Comparison of ENCODE assay signal across 1 cellular context in genomic region chr11:126211236-126212088, GRCh38.
TF ChIP-seq lines count a peak whose summit lies in the region.

TSS of gene FAM118B (plus strand) at chr11:126211782. CDS start at chr11:126235002, 23,220 bp downstream.
TSS of gene RPUSD4 (minus strand) at chr11:126211650. CDS start at chr11:126211638, 12 bp downstream.

TF ChIP-seq in HepG2, 621 proteins besides CTCF, POLR2A, EP300 and RAD21 (continued from another document and continues in another):
- TF ChIP-seq KAT8 (CRISPR knock-in tag; IDR thresholded peaks at IDR 0.05), result peak; percentile 93
- no peak for TF ChIP-seq SIX1 (CRISPR knock-in tag; IDR thresholded peaks at IDR 0.05; ENCODE audit: borderline replicate concordance)
- peak; percentile 52 for TF ChIP-seq TBL1XR1 (IDR thresholded peaks at IDR 0.05; ENCODE audit: borderline replicate concordance, low read length, partially characterized antibody)
- no peak for TF ChIP-seq RFX3 (CRISPR knock-in tag; IDR thresholded peaks at IDR 0.05)
- TF ChIP-seq ARNTL (CRISPR knock-in tag; IDR thresholded peaks at IDR 0.05), result peak; percentile 96
- TF ChIP-seq ZNF337 (CRISPR knock-in tag; IDR thresholded peaks at IDR 0.05; ENCODE audit: borderline replicate concordance, low read depth), result no peak
- no peak for TF ChIP-seq TEAD2 (CRISPR knock-in tag; IDR thresholded peaks at IDR 0.05)
- TF ChIP-seq CHD2 (IDR thresholded peaks at IDR 0.05; ENCODE audit: low read depth, low read length), result no peak
- TF ChIP-seq MAZ (IDR thresholded peaks at IDR 0.05; ENCODE audit: borderline replicate concordance, low read depth, low read length), result no peak
- peak; percentile 29; the same call in 1 of the 2 replicates for TF ChIP-seq MAZ (CRISPR knock-in tag; IDR thresholded peaks at IDR 0.05; ENCODE audit: low read depth)
- 0 out of 2 replicates have a peak, but pooled peaks have one; percentile 44 for TF ChIP-seq ETV5 (CRISPR knock-in tag; IDR thresholded peaks at IDR 0.05; ENCODE audit: borderline replicate concordance)
- TF ChIP-seq POLR2G (IDR thresholded peaks at IDR 0.05; ENCODE audit: low read depth, low read length), result peak; percentile 87
- no peak for TF ChIP-seq ZNF20 (CRISPR knock-in tag; IDR thresholded peaks at IDR 0.05)
- TF ChIP-seq CSRNP2 (CRISPR knock-in tag; conservative IDR thresholded peaks at IDR 0.05; ENCODE audit: low read depth), result no peak
- TF ChIP-seq ARID4A (CRISPR knock-in tag; IDR thresholded peaks at IDR 0.05; ENCODE audit: borderline replicate concordance), result peak; percentile 98
- no peak for TF ChIP-seq ETV6 (CRISPR knock-in tag; conservative IDR thresholded peaks at IDR 0.05)
- TF ChIP-seq PREB (CRISPR knock-in tag; IDR thresholded peaks at IDR 0.05), result no peak
- no peak for TF ChIP-seq ZNF10 (CRISPR knock-in tag; IDR thresholded peaks at IDR 0.05; ENCODE audit: borderline replicate concordance, low read depth)
- TF ChIP-seq SIX4 (CRISPR knock-in tag; IDR thresholded peaks at IDR 0.05), result 0 out of 2 replicates have a peak, but pooled peaks have one; percentile 41
- TF ChIP-seq ZNF512B (CRISPR knock-in tag; IDR thresholded peaks at IDR 0.05; ENCODE audit: borderline replicate concordance), result 0 out of 2 replicates have a peak, but pooled peaks have one; percentile 90
- peak; percentile 80; the same call in 1 of the 2 replicates for TF ChIP-seq ZNF574 (CRISPR knock-in tag; IDR thresholded peaks at IDR 0.05)
- no peak for TF ChIP-seq MAFF (IDR thresholded peaks at IDR 0.05; ENCODE audit: low read depth, low read length)
- TF ChIP-seq ZGPAT (CRISPR knock-in tag; IDR thresholded peaks at IDR 0.05), result peak; percentile 89
- 0 out of 2 replicates have a peak, but pooled peaks have one; percentile 40 for TF ChIP-seq ZIK1 (CRISPR knock-in tag; IDR thresholded peaks at IDR 0.05; ENCODE audit: borderline replicate concordance, low read depth)
- TF ChIP-seq EEA1 (CRISPR knock-in tag; IDR thresholded peaks at IDR 0.05; ENCODE audit: borderline replicate concordance), result no peak
- no peak for TF ChIP-seq ZNF660 (CRISPR knock-in tag; IDR thresholded peaks at IDR 0.05; ENCODE audit: borderline replicate concordance, low read depth)
- peak; percentile 70; the same call in 1 of the 2 replicates for TF ChIP-seq ZNF30 (CRISPR knock-in tag; IDR thresholded peaks at IDR 0.05)
- TF ChIP-seq ZBTB37 (CRISPR knock-in tag; IDR thresholded peaks at IDR 0.05), result no peak
- TF ChIP-seq KLF12 (CRISPR knock-in tag; IDR thresholded peaks at IDR 0.05; ENCODE audit: borderline replicate concordance), result peak; percentile 64; the same call in 1 of the 2 replicates
- no peak; the same call in 1 of the 2 replicates for TF ChIP-seq HOMEZ (CRISPR knock-in tag; IDR thresholded peaks at IDR 0.05; ENCODE audit: low read depth)
- TF ChIP-seq ATF1 (CRISPR knock-in tag; IDR thresholded peaks at IDR 0.05), result no peak
- peak; percentile 60; the same call in 1 of the 2 replicates for TF ChIP-seq ZNF724P (CRISPR knock-in tag; IDR thresholded peaks at IDR 0.05; ENCODE audit: borderline replicate concordance)
- no peak for TF ChIP-seq CEBPB (IDR thresholded peaks at IDR 0.05; ENCODE audit: borderline replicate concordance, low read depth, low read length)
- TF ChIP-seq KDM2A (CRISPR knock-in tag; IDR thresholded peaks at IDR 0.05; ENCODE audit: borderline replicate concordance, low read depth), result peak; percentile 87
- no peak for TF ChIP-seq MIER2 (CRISPR knock-in tag; IDR thresholded peaks at IDR 0.05)
- no peak for TF ChIP-seq KDM3A (CRISPR knock-in tag; IDR thresholded peaks at IDR 0.05; ENCODE audit: low read depth)
- no peak for TF ChIP-seq ZNF468 (CRISPR knock-in tag; IDR thresholded peaks at IDR 0.05)
- 0 out of 2 replicates have a peak, but pooled peaks have one; percentile 40 for TF ChIP-seq ZNF570 (CRISPR knock-in tag; IDR thresholded peaks at IDR 0.05; ENCODE audit: borderline replicate concordance)
- peak; percentile 93 for TF ChIP-seq MXD3 (CRISPR knock-in tag; IDR thresholded peaks at IDR 0.05)
- peak; percentile 48 for TF ChIP-seq JARID2 (CRISPR knock-in tag; IDR thresholded peaks at IDR 0.05; ENCODE audit: insufficient replicate concordance)
- no peak for TF ChIP-seq CCAR2 (optimal IDR thresholded peaks at IDR 0.05; ENCODE audit: low read depth, low read length)
- TF ChIP-seq EED (CRISPR knock-in tag; IDR thresholded peaks at IDR 0.05), result peak; percentile 46; the same call in 1 of the 2 replicates
- no peak for TF ChIP-seq ZNF251 (CRISPR knock-in tag; IDR thresholded peaks at IDR 0.05)
- no peak for TF ChIP-seq SOX13 (IDR thresholded peaks at IDR 0.05)
- 0 out of 4 replicates have a peak, but pooled peaks of 1 of the 2 experiments have one; percentile 22 for TF ChIP-seq SOX13 (CRISPR knock-in tag; conservative IDR thresholded peaks at IDR 0.05 in 1 of 2, IDR thresholded peaks at IDR 0.05 in 1 of 2)
- TF ChIP-seq MLLT10 (CRISPR knock-in tag; IDR thresholded peaks at IDR 0.05), result no peak
- TF ChIP-seq ZSCAN29 (CRISPR knock-in tag; conservative IDR thresholded peaks at IDR 0.05), result peak; percentile 87; the same call in 1 of the 2 replicates
- no peak for TF ChIP-seq SRSF9 (IDR thresholded peaks at IDR 0.05; ENCODE audit: borderline replicate concordance, insufficient read depth, low read depth, low read length, poor library complexity, severe bottlenecking)
